Comparison of ENCODE assay signal across 1 cellular context in the genomic region with DNA sequence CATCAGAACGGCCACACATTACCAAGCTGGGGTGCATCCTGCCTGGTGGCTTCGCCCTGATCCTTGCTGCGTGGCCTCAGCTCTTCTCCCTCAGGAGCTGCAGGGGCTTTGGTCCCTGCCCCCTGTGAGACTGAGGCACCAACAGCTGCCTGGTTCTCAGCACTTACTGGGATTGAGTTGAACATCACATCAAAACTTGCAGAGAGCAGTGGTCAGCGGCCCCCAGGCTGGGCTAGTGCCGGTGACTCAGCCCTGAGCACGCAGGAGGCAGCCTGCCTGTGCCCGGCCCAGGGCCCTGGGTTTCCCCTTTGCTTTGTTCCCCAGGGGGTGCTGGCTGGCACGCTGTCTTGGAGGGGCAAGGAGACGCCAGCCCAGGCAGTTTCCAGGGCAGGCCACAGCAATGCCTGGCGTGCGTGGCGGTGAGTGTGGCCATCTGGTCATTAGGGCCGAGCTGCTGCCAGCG.
TF ChIP-seq lines count a peak whose summit lies in the region.

No MANE protein-coding gene starts in this region.

TF ChIP-seq in HepG2, 621 proteins besides CTCF, POLR2A, EP300 and RAD21:
- TF ChIP-seq ZNF607 (CRISPR knock-in tag; IDR thresholded peaks at IDR 0.05; ENCODE audit: borderline replicate concordance): no peak
- no peak for TF ChIP-seq POLR2AphosphoS5 (IDR thresholded peaks at IDR 0.05; ENCODE audit: low read depth, low read length)
- TF ChIP-seq, protein P1, sequence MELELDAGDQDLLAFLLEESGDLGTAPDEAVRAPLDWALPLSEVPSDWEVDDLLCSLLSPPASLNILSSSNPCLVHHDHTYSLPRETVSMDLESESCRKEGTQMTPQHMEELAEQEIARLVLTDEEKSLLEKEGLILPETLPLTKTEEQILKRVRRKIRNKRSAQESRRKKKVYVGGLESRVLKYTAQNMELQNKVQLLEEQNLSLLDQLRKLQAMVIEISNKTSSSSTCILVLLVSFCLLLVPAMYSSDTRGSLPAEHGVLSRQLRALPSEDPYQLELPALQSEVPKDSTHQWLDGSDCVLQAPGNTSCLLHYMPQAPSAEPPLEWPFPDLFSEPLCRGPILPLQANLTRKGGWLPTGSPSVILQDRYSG (CRISPR knock-in tag; IDR thresholded peaks at IDR 0.05): no peak
- TF ChIP-seq, protein P2, sequence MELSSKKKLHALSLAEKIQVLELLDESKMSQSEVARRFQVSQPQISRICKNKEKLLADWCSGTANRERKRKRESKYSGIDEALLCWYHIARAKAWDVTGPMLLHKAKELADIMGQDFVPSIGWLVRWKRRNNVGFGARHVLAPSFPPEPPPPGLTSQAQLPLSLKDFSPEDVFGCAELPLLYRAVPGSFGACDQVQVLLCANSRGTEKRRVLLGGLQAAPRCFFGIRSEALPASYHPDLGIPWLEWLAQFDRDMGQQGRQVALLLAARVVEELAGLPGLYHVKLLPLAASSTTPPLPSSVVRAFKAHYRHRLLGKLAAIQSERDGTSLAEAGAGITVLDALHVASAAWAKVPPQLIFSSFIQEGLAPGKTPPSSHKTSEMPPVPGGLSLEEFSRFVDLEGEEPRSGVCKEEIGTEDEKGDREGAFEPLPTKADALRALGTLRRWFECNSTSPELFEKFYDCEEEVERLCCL (CRISPR knock-in tag; IDR thresholded peaks at IDR 0.05; ENCODE audit: borderline replicate concordance): no peak
- no peak for TF ChIP-seq MED8 (CRISPR knock-in tag; IDR thresholded peaks at IDR 0.05; ENCODE audit: insufficient replicate concordance)
- TF ChIP-seq XRCC5 (optimal IDR thresholded peaks at IDR 0.05; ENCODE audit: low read length): no peak
- TF ChIP-seq ZNF180 (CRISPR knock-in tag; IDR thresholded peaks at IDR 0.05; ENCODE audit: borderline replicate concordance, low read depth): no peak
- TF ChIP-seq ZC3H13 (CRISPR knock-in tag; IDR thresholded peaks at IDR 0.05): no peak
- TF ChIP-seq, protein P3, sequence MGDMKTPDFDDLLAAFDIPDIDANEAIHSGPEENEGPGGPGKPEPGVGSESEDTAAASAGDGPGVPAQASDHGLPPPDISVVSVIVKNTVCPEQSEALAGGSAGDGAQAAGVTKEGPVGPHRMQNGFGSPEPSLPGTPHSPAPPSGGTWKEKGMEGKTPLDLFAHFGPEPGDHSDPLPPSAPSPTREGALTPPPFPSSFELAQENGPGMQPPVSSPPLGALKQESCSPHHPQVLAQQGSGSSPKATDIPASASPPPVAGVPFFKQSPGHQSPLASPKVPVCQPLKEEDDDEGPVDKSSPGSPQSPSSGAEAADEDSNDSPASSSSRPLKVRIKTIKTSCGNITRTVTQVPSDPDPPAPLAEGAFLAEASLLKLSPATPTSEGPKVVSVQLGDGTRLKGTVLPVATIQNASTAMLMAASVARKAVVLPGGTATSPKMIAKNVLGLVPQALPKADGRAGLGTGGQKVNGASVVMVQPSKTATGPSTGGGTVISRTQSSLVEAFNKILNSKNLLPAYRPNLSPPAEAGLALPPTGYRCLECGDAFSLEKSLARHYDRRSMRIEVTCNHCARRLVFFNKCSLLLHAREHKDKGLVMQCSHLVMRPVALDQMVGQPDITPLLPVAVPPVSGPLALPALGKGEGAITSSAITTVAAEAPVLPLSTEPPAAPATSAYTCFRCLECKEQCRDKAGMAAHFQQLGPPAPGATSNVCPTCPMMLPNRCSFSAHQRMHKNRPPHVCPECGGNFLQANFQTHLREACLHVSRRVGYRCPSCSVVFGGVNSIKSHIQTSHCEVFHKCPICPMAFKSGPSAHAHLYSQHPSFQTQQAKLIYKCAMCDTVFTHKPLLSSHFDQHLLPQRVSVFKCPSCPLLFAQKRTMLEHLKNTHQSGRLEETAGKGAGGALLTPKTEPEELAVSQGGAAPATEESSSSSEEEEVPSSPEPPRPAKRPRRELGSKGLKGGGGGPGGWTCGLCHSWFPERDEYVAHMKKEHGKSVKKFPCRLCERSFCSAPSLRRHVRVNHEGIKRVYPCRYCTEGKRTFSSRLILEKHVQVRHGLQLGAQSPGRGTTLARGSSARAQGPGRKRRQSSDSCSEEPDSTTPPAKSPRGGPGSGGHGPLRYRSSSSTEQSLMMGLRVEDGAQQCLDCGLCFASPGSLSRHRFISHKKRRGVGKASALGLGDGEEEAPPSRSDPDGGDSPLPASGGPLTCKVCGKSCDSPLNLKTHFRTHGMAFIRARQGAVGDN (CRISPR knock-in tag; IDR thresholded peaks at IDR 0.05): no peak
- TF ChIP-seq ZNF850 (CRISPR knock-in tag; conservative IDR thresholded peaks at IDR 0.05): no peak
